Comparison of ENCODE assay signal across 14 cellular contexts in the genomic region with DNA sequence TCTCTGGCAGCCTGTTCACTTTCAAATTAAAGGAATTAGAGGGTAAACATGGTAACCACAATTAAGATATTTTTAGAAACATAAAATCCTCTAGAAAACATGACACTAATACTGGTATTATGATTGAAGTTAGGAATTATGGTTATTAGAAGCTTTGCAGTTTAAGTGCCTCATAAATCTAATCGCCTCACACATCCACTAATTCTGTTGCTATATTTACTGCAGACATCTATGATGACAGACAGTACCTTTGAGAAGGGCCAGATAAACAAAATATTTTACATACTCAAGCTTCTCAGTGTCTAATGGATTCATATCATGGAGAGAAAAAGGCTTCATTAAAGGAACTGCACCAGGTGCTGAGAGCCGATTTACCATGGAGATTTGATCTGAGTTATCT.
DNase-seq lines count a peak whose midpoint lies in the region; TF ChIP-seq lines count a peak whose summit lies in the region.
"Had no signal": no experiment of that assay in that cellular context is flagged by ENCODE, and none has a peak within 500 bp of the region (broad histone marks: within the 10 kb centered on the region; RNA-seq: fewer than 3 reads in every experiment).

No MANE protein-coding gene starts in this region.

- H3K4me3 Mint-ChIP-seq in Calu3 (ENCODE audit: low read depth, unreplicated experiment): no peak overlapping the region
- H3K4me3 Mint-ChIP-seq: B cell; CD4-positive, alpha-beta T cell had no signal

- no peaks in the 10 kb centered on the region for H3F3A ChIP-seq in GM23248 (ENCODE audit: insufficient read depth)

- H3K36me3 ChIP-seq in GM23248 (ENCODE audit: low read depth): no peaks in the 10 kb centered on the region
- H3K36me3 ChIP-seq in hepatocyte (replicated peaks; ENCODE audit: insufficient read depth, low read depth): no peaks in the 10 kb centered on the region
- H3K36me3 ChIP-seq in colonic mucosa: no peaks in the 10 kb centered on the region

- TF ChIP-seq CTCF in hepatocyte (IDR thresholded peaks at IDR 0.05; ENCODE audit: poor library complexity): no peak
- no peak for TF ChIP-seq CTCF in colonic mucosa (IDR thresholded peaks at IDR 0.05)
- TF ChIP-seq CTCF in Calu3 (IDR thresholded peaks at IDR 0.05; ENCODE audit: unreplicated experiment): no peak

- H3K9me2 ChIP-seq in GM23248 (ENCODE audit: insufficient read depth) (0 out of 2 replicates have a peak, but pooled peaks cover 5% of the 10 kb centered on the region), hepatocyte (replicated peaks; ENCODE audit: insufficient read depth) (no peaks in the 10 kb centered on the region)

- DNase-seq in NCI-H2227 (lab: John Stamatoyannopoulos, UW; ENCODE audit: unreplicated experiment): peak; percentile 50
- DNase-seq in NCI-H2227 treated with DMSO at 0.1 percent for 48 hours (lab: John Stamatoyannopoulos, UW): no peak
- no peak for DNase-seq in GM23248
- DNase-seq in NCI-H1417 treated with DMSO at 0.1 percent for 48 hours (lab: John Stamatoyannopoulos, UW): peak; percentile 44
- DNase-seq in hepatocyte (ENCODE audit: low spot score): no peak
- no peak for DNase-seq in colonic mucosa
- no peak for DNase-seq in Calu3
- DNase-seq in GF-D8 (lab: John Stamatoyannopoulos, UW): no peak
- DNase-seq: C1 segment of cervical spinal cord; CD4-positive, alpha-beta T cell; DMS153; GDM1; HCEC 1CT had no signal

- H3K27ac ChIP-seq in GM23248: no peak overlapping the region
- no peak overlapping the region for H3K27ac ChIP-seq in hepatocyte
- H3K27ac ChIP-seq in colonic mucosa: no peak overlapping the region

- 0 out of 2 replicates have a peak overlapping the region, but pooled peaks have one; percentile 33 for H2AFZ ChIP-seq in GM23248
- H2AFZ ChIP-seq in hepatocyte: no peak overlapping the region

- H3K9me3 Mint-ChIP-seq in Calu3 (ENCODE audit: low read depth, unreplicated experiment): peaks cover 6% of the 10 kb centered on the region
- H3K9me3 Mint-ChIP-seq: CD4-positive, alpha-beta T cell had no signal

- no peak overlapping the region for H3K4me2 ChIP-seq in GM23248 (ENCODE audit: unreplicated experiment)
- H3K4me2 ChIP-seq in hepatocyte: peak overlapping the region; percentile 19

- H3K9me3 ChIP-seq in GM23248 (ENCODE audit: low read depth) (no peaks in the 10 kb centered on the region), hepatocyte (ENCODE audit: low read depth) (no peaks in the 10 kb centered on the region), colonic mucosa (no peaks in the 10 kb centered on the region)

- intact Hi-C loops in colonic mucosa (cut with DNase I) (no loop called here), Calu3 (cut with micrococcal nuclease; ENCODE audit: unreplicated experiment) (no loop called here)

- H3K79me2 ChIP-seq in GM23248 (ENCODE audit: insufficient read depth) (no peaks in the 10 kb centered on the region), hepatocyte (no peaks in the 10 kb centered on the region)

- H4K20me1 ChIP-seq in GM23248 (ENCODE audit: insufficient read depth): no peaks in the 10 kb centered on the region
- no peaks in the 10 kb centered on the region for H4K20me1 ChIP-seq in hepatocyte (ENCODE audit: insufficient read depth, poor library complexity, severe bottlenecking)

- no peaks in the 10 kb centered on the region for H3K4me1 Mint-ChIP-seq in Calu3 (ENCODE audit: low read depth, unreplicated experiment)
- H3K4me1 Mint-ChIP-seq: B cell had no signal

- H3K27me3 Mint-ChIP-seq in Calu3 (ENCODE audit: unreplicated experiment): no peaks in the 10 kb centered on the region
- H3K27me3 Mint-ChIP-seq: B cell had no signal

- no peak overlapping the region for H3K9ac ChIP-seq in GM23248
- no peak overlapping the region for H3K9ac ChIP-seq in colonic mucosa (ENCODE audit: low read depth in 2 of 2, low read length in 2 of 2)

- BruUV-seq in Calu3 (replicated peaks; lab: Mats Ljungman, UMichigan): no TSS peak

- in situ Hi-C loops in GM23248 (cut with MboI): no loop called here

- CTCF ChIA-PET in Calu3 (lab: Charles Lee): no interaction called here

- H3K27ac Mint-ChIP-seq in Calu3 (ENCODE audit: unreplicated experiment): no peak overlapping the region
- H3K27ac Mint-ChIP-seq: B cell; CD4-positive, alpha-beta T cell had no signal

- H3K4me1 ChIP-seq in GM23248 (ENCODE audit: insufficient read depth): no peaks in the 10 kb centered on the region
- peaks cover 8% of the 10 kb centered on the region for H3K4me1 ChIP-seq in hepatocyte (ENCODE audit: insufficient read depth)
- H3K4me1 ChIP-seq in colonic mucosa: no peaks in the 10 kb centered on the region

- H3K27me3 ChIP-seq in GM23248 (replicated peaks; ENCODE audit: insufficient read depth): no peaks in the 10 kb centered on the region
- H3K27me3 ChIP-seq in hepatocyte: no peaks in the 10 kb centered on the region
- no peaks in the 10 kb centered on the region for H3K27me3 ChIP-seq in colonic mucosa

- 47 to 52% methylated on average over 2 of the region's 2 CpGs for WGBS in GM23248 (ENCODE audit: low coverage in 1 of 2, low lambda C conversion rate in 2 of 2, missing lambda C conversion rate in 2 of 2), 2 experiments
- WGBS in hepatocyte (ENCODE audit: low lambda C conversion rate, missing lambda C conversion rate): 69% methylated on average over 2 of the region's 2 CpGs

- H3K4me3 ChIP-seq in GM23248 (no peak overlapping the region), hepatocyte (no peak overlapping the region), colonic mucosa (no peak overlapping the region)

- no peaks in the 10 kb centered on the region for H3K36me3 Mint-ChIP-seq in Calu3 (ENCODE audit: insufficient read depth, unreplicated experiment)

Comparison
In these comparisons a context has a peak if more than half of its experiments do, and no peak if none do; other contexts are left out.
1. DNase-seq: peak in NCI-H2227 (single experiment) and NCI-H1417 treated with DMSO at 0.1 percent for 48 hours (single experiment); none in NCI-H2227 treated with DMSO at 0.1 percent for 48 hours (single experiment), GM23248 (single experiment), hepatocyte (single experiment), colonic mucosa (single experiment), Calu3 (single experiment) and GF-D8 (single experiment).